29 cellular contexts compared by ENCODE assay signal in the genomic region with DNA sequence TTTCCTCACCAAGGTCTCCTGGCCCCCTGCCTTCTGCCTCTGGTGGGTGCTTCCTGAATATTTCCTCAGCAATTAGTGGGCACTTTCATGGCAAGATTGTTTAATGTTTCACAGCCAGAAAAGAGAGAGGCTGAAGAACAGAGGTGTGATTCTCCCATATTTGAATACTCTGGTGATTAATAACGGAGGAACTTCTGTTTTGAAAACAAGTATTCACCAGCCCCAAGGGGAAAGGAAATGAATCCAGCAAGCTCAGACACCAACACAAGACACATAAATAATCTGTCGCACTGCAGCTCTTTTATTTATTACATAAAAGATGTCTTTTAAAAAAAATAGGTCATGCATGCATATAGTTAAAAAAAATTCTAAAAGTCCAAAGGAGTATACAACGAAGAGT. TPM values are rescaled to one million over a fixed set of nuclear protein-coding genes. Genes with fewer than 3 reads are reported as not detected.
A peak's percentile ranks its signal among the peaks of the same experiment; 100 is the strongest.
DNase-seq lines count a peak whose midpoint lies in the region; ATAC-seq, FAIRE-seq and TF ChIP-seq lines count a peak whose summit lies in the region.
"Had no signal": no experiment of that assay in that cellular context is flagged by ENCODE, and none has a peak within 500 bp of the region (broad histone marks: within the 10 kb centered on the region; RNA-seq: fewer than 3 reads in every experiment).

No MANE protein-coding gene starts in this region.

- H3K4me3 Mint-ChIP-seq in MCF 10A (ENCODE audit: unreplicated experiment) (no peak overlapping the region), nephron (no peak overlapping the region)
- H3K4me3 Mint-ChIP-seq: CD14-positive monocyte; CD8-positive, alpha-beta memory T cell had no signal

- CTCF ChIA-PET in mammary epithelial cell (lab: Charles Lee; ENCODE audit: low non-redundant PET) (no interaction called here), MCF 10A (lab: Yijun Ruan, JAX) (interaction anchor here (1.5 kb wide), 1 partner anchor 36 kb away, joined by 6 read pairs; no protein-coding TSS in a partner anchor)

- dilution Hi-C loops in mammary epithelial cell (cut with HindIII; ENCODE audit: low sequenced_read_pairs): no loop called here

- H3K4me1 Mint-ChIP-seq in MCF 10A (ENCODE audit: insufficient read depth, unreplicated experiment) (no peaks in the 10 kb centered on the region), nephron (peaks cover 7% of the 10 kb centered on the region)
- H3K4me1 Mint-ChIP-seq: CD14-positive monocyte; CD8-positive, alpha-beta memory T cell had no signal

- H3K36me3 ChIP-seq in mammary epithelial cell (ENCODE audit: insufficient read depth, low read length) (no peaks in the 10 kb centered on the region), right atrium auricular region (peaks cover 4% of the 10 kb centered on the region)
- H3K36me3 ChIP-seq: BE2C had no signal

- H3K27ac ChIP-seq in mammary epithelial cell (ENCODE audit: insufficient read depth, low read depth, low read length) (no peak overlapping the region), right atrium auricular region (no peak overlapping the region)

- ATAC-seq in esophagus mucosa: no peak
- ATAC-seq: Panc1 had no signal

- peak overlapping the region; percentile 26 for H2AFZ ChIP-seq in mammary epithelial cell (ENCODE audit: low read depth, low read length)

- H3K4me1 ChIP-seq in mammary epithelial cell (ENCODE audit: insufficient read depth, low read length) (peaks cover 3% of the 10 kb centered on the region), right atrium auricular region (peaks cover 0 to 39% of the 10 kb centered on the region in 2 donors)
- H3K4me1 ChIP-seq: BE2C had no signal

- BruUV-seq in mammary epithelial cell (replicated peaks; lab: Mats Ljungman, UMichigan) (no TSS peak), MCF 10A (replicated peaks; lab: Mats Ljungman, UMichigan) (no TSS peak)

- no peak for FAIRE-seq in HTR-8/SVneo (lab: Jason Lieb, UNC)
- FAIRE-seq: GM12891, H54 had no signal

- POLR2A ChIA-PET in MCF 10A (lab: Yijun Ruan, JAX): no interaction called here

- H3K4me2 ChIP-seq in mammary epithelial cell (ENCODE audit: insufficient read depth, low read depth, low read length): peak overlapping the region; percentile 5

- H3K27ac Mint-ChIP-seq in MCF 10A (ENCODE audit: low read depth, unreplicated experiment) (no peak overlapping the region), nephron (peak overlapping the region in 2 of 3 experiments; percentile 13 to 37)
- H3K27ac Mint-ChIP-seq: CD8-positive, alpha-beta memory T cell had no signal

- H4K20me1 ChIP-seq in mammary epithelial cell (ENCODE audit: insufficient read depth, low read length): no peaks in the 10 kb centered on the region

- no peaks in the 10 kb centered on the region for H3K27me3 Mint-ChIP-seq in MCF 10A (ENCODE audit: insufficient read depth, unreplicated experiment)
- H3K27me3 Mint-ChIP-seq in nephron (ENCODE audit: low read depth): peaks cover 10% of the 10 kb centered on the region

- DNase-seq in mammary epithelial cell: peak; percentile 16
- DNase-seq in MCF 10A (ENCODE audit: unreplicated experiment): no peak
- peak; percentile 21 for DNase-seq in fibroblast of villous mesenchyme (ENCODE audit: low read depth)
- DNase-seq in HTR-8/SVneo (ENCODE audit: insufficient read length, low spot score): no peak
- no peak for DNase-seq in right atrium auricular region (ENCODE audit: low spot score)
- DNase-seq in mucosa of gallbladder (ENCODE audit: low spot score): no peak
- DNase-seq: 8988T; ACHN; BE2C; Calu3; CD8-positive, alpha-beta memory T cell; DMS79 treated with DMSO at 0.1 percent for 48 hours; GF-D8; IMR-90; KG1; MM.1S; NCI-H1417; NCI-H1694; NCI-H2029 treated with DMSO at 0.1 percent for 48 hours; NCI-H446 treated with DMSO at 0.1 percent for 48 hours; NCI-H526; NCI-H82; SHP77 treated with DMSO at 0.1 percent for 48 hours had no signal

- H3K9ac ChIP-seq in mammary epithelial cell (ENCODE audit: insufficient read depth, low read length): no peak overlapping the region

- H3K27me3 ChIP-seq in mammary epithelial cell (ENCODE audit: insufficient read depth, low read length) (no peaks in the 10 kb centered on the region), right atrium auricular region (no peaks in the 10 kb centered on the region)
- H3K27me3 ChIP-seq: BE2C had no signal

- TF ChIP-seq CTCF in mammary epithelial cell (conservative IDR thresholded peaks at IDR 0.05 in 1 of 2, IDR thresholded peaks at IDR 0.05 in 1 of 2; ENCODE audit: extremely low read depth in 1 of 2, insufficient read depth in 1 of 2, low read depth in 1 of 2, low read length in 2 of 2): no peak
- no peak for TF ChIP-seq CTCF in MCF 10A (IDR thresholded peaks at IDR 0.05; ENCODE audit: unreplicated experiment)
- TF ChIP-seq CTCF in fibroblast of villous mesenchyme (IDR thresholded peaks at IDR 0.05; ENCODE audit: insufficient read depth, low read depth, low read length): no peak
- no peak for TF ChIP-seq CTCF in nephron (IDR thresholded peaks at IDR 0.05; ENCODE audit: unreplicated experiment in 3 of 3)
- no peak for TF ChIP-seq CTCF in right atrium auricular region (IDR thresholded peaks at IDR 0.05)

- WGBS in mammary epithelial cell (ENCODE audit: low coverage, missing lambda C conversion rate): 32% methylated on average over 3 of the region's 3 CpGs

- H3K9me3 ChIP-seq in mammary epithelial cell (replicated peaks; ENCODE audit: insufficient read depth, low read length) (no peaks in the 10 kb centered on the region), right atrium auricular region (no peaks in the 10 kb centered on the region)
- H3K9me3 ChIP-seq: BE2C had no signal

- H3K36me3 Mint-ChIP-seq in MCF 10A (ENCODE audit: insufficient read depth, unreplicated experiment) (no peaks in the 10 kb centered on the region), nephron (ENCODE audit: low read depth) (no peaks in the 10 kb centered on the region)
- H3K36me3 Mint-ChIP-seq: CD14-positive monocyte; CD8-positive, alpha-beta memory T cell had no signal

- H3K9me3 Mint-ChIP-seq in MCF 10A (ENCODE audit: unreplicated experiment) (no peaks in the 10 kb centered on the region), nephron (no peaks in the 10 kb centered on the region)
- H3K9me3 Mint-ChIP-seq: CD8-positive, alpha-beta memory T cell had no signal

- H3K4me3 ChIP-seq in mammary epithelial cell (replicated peaks in 1 of 3; ENCODE audit: insufficient read depth in 1 of 3, low read depth in 2 of 3, low read length in 3 of 3): no peak overlapping the region
- H3K4me3 ChIP-seq in fibroblast of villous mesenchyme (ENCODE audit: low read depth, low read length): no peak overlapping the region
- H3K4me3 ChIP-seq in right atrium auricular region: no peak overlapping the region

- no peaks in the 10 kb centered on the region for H3K79me2 ChIP-seq in mammary epithelial cell (ENCODE audit: insufficient read depth, low read length)

- in situ Hi-C loops in mammary epithelial cell (cut with MboI; ENCODE audit: low sequenced_read_pairs in 2 of 2): no loop called here

- intact Hi-C loops in mammary epithelial cell (cut with micrococcal nuclease) (no loop called here), MCF 10A (cut with micrococcal nuclease) (no loop called here)

RNA-seq across cellular contexts. Expression of gene MRPL35, which starts 57.7 kb away (rescaled TPM):
- total RNA-seq in mammary epithelial cell: 10 to 100 TPM; 30.8 to 39.2 TPM
- 56.4 TPM for polyA plus RNA-seq in mammary epithelial cell
- polyA minus RNA-seq in mammary epithelial cell: 17.9 TPM
- 36.4 and 44.8 TPM in 2 replicates for total RNA-seq in MCF 10A (2022)
- 51.4 and 54.4 TPM in 2 replicates for total RNA-seq in fibroblast of villous mesenchyme
- total RNA-seq in esophagus mucosa: 36.7 TPM
- 10 to 100 TPM; 36.0 to 53.5 TPM for total RNA-seq in right atrium auricular region
- total RNA-seq in mucosa of gallbladder: 39.5 TPM

Comparison
In these comparisons a context has a peak if more than half of its experiments do, and no peak if none do; other contexts are left out.
1. DNase-seq: peak in mammary epithelial cell (single experiment) and fibroblast of villous mesenchyme (single experiment); none in MCF 10A (single experiment), HTR-8/SVneo (single experiment), right atrium auricular region (single experiment) and mucosa of gallbladder (single experiment).